Comparison of ENCODE assay signal across 1 cellular context in the genomic region with DNA sequence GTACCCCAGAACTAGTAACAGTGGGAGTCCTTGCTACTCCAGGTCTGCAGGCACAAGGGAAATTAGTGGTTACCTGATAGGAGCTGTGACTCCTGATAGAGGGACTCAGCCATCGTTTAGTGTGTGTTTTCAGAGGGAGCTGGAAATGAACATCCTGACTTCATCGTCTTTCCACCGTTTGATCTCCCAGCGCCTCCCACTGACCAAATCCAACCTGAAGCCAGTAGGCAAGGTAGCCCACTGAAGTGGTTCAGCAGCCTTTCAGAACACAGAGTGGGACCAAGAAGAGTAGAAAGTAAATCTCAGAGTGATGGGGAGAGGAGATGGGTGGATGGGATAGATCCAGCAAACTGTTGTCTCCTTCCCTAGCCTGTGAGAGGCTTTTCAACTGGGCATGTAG.
TF ChIP-seq lines count a peak whose summit lies in the region.

No MANE protein-coding gene starts in this region.

TF ChIP-seq in H1, 55 proteins besides CTCF, POLR2A, EP300 and RAD21:
- TF ChIP-seq ZNF274 (IDR thresholded peaks at IDR 0.05; ENCODE audit: borderline replicate concordance, extremely low read depth, low read length) (no peak), POLR2AphosphoS5 (IDR thresholded peaks at IDR 0.05; ENCODE audit: low read depth, low read length) (no peak), RBBP5 (IDR thresholded peaks at IDR 0.05; ENCODE audit: borderline replicate concordance, low read depth, low read length) (no peak), CHD1 (IDR thresholded peaks at IDR 0.05; ENCODE audit: low read depth, low read length) (no peak), EZH2 (IDR thresholded peaks at IDR 0.05; ENCODE audit: low read depth, low read length, severe bottlenecking) (no peak), SP1 (IDR thresholded peaks at IDR 0.05; ENCODE audit: low read depth, low read length) (no peak), ASH2L (IDR thresholded peaks at IDR 0.05; ENCODE audit: low read length) (no peak), PHF8 (conservative IDR thresholded peaks at IDR 0.05; ENCODE audit: low read depth, low read length) (no peak), TAF7 (optimal IDR thresholded peaks at IDR 0.05; ENCODE audit: borderline replicate concordance, low read depth, low read length) (no peak), SIN3A (conservative IDR thresholded peaks at IDR 0.05 in 1 of 2, IDR thresholded peaks at IDR 0.05 in 1 of 2; ENCODE audit: low read depth in 1 of 2, low read length in 2 of 2) (no peak), BACH1 (IDR thresholded peaks at IDR 0.05; ENCODE audit: low read length) (no peak), FOSL1 (IDR thresholded peaks at IDR 0.05; ENCODE audit: insufficient read depth, low read depth, low read length) (no peak), TBP (IDR thresholded peaks at IDR 0.05; ENCODE audit: low read depth, low read length) (no peak)
- TF ChIP-seq, protein P1, sequence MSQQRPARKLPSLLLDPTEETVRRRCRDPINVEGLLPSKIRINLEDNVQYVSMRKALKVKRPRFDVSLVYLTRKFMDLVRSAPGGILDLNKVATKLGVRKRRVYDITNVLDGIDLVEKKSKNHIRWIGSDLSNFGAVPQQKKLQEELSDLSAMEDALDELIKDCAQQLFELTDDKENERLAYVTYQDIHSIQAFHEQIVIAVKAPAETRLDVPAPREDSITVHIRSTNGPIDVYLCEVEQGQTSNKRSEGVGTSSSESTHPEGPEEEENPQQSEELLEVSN (IDR thresholded peaks at IDR 0.05): no peak
